Comparison of ENCODE assay signal across 19 cellular contexts in the genomic region with DNA sequence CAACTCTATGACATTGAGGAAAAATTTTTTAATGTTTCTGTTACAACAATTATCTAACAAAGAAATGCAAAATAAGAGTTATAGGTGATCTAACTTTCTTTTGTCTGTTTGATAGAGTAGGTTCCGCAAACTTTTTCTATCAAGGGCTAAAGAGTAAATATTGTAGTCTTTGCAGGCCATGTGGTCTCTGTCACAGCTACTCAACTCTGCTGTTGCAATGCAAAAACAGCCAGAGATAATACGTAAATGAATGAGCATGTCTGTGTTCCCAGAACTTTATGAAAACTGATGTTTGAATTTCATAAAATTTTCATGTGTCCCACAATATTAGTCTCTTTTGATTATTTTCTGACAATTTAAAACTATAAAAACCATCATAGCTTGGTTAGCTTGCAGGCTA.
A peak's percentile ranks its signal among the peaks of the same experiment; 100 is the strongest.
DNase-seq lines count a peak whose midpoint lies in the region; ATAC-seq and TF ChIP-seq lines count a peak whose summit lies in the region.
"Had no signal": no experiment of that assay in that cellular context is flagged by ENCODE, and none has a peak within 500 bp of the region (broad histone marks: within the 10 kb centered on the region; RNA-seq: fewer than 3 reads in every experiment).

No MANE protein-coding gene starts in this region.

- H3K4me3 ChIP-seq in SK-N-SH (ENCODE audit: low read depth in 2 of 2, low read length in 1 of 2) (no peak overlapping the region), adipocyte (ENCODE audit: low read length) (no peak overlapping the region), fibroblast of villous mesenchyme (ENCODE audit: low read depth, low read length) (no peak overlapping the region)
- H3K4me3 ChIP-seq: BLaER1, GM12878, GM23338 had no signal

- no peaks in the 10 kb centered on the region for H3K4me1 Mint-ChIP-seq in stimulated activated naive CD8-positive, alpha-beta T cell treated with anti-CD3 and anti-CD28 coated beads, Interleukin-15, amount 100 ng/mL, for 72 hours
- H3K4me1 Mint-ChIP-seq: CD14-positive monocyte; CD4-positive, alpha-beta memory T cell; GM23338 had no signal

- no peaks in the 10 kb centered on the region; a peak in 1 of 4 replicates for H3K4me1 ChIP-seq in SK-N-SH (ENCODE audit: control insufficient read depth in 1 of 2, insufficient read depth in 2 of 2, low read depth in 1 of 2, low read length in 1 of 2)
- H3K4me1 ChIP-seq in adipocyte (ENCODE audit: control insufficient read depth, insufficient read depth, low read length) = peaks cover 15% of the 10 kb centered on the region

- H3K4me3 Mint-ChIP-seq in stimulated activated naive CD8-positive, alpha-beta T cell treated with anti-CD3 and anti-CD28 coated beads, Interleukin-15, amount 100 ng/mL, for 72 hours = no peak overlapping the region
- H3K4me3 Mint-ChIP-seq: CD14-positive monocyte; CD4-positive, alpha-beta memory T cell; GM23338 had no signal

- TF ChIP-seq CTCF in SK-N-SH (IDR thresholded peaks at IDR 0.05) = no peak
- TF ChIP-seq CTCF in fibroblast of villous mesenchyme (IDR thresholded peaks at IDR 0.05; ENCODE audit: insufficient read depth, low read depth, low read length) = no peak

- CTCF ChIA-PET in SK-N-SH (lab: Yijun Ruan, JAX) = interaction anchor here (0.9 kb wide), 1 partner anchor 91 kb away, joined by 3 read pairs; no protein-coding TSS in a partner anchor

- no peaks in the 10 kb centered on the region for H3K79me2 ChIP-seq in SK-N-SH (ENCODE audit: insufficient read depth)

- H3K36me3 ChIP-seq in SK-N-SH (replicated peaks in 1 of 2; ENCODE audit: control insufficient read depth in 1 of 2, insufficient read depth in 2 of 2, low read length in 1 of 2) (peaks cover 23 to 33% of the 10 kb centered on the region in 2 experiments), adipocyte (ENCODE audit: control insufficient read depth, insufficient read depth, low read length, severe bottlenecking) (peaks cover 40% of the 10 kb centered on the region)

- 91% methylated on average over 2 of the region's 2 CpGs for WGBS in SK-N-SH (ENCODE audit: low lambda C conversion rate)

- H3K9me2 ChIP-seq in SK-N-SH = no peaks in the 10 kb centered on the region

- TF ChIP-seq EP300 in SK-N-SH (IDR thresholded peaks at IDR 0.05; ENCODE audit: borderline replicate concordance in 1 of 2, low read depth in 1 of 2, low read length in 1 of 2) = no peak

- H2AFZ ChIP-seq in SK-N-SH (ENCODE audit: low read depth) = no peak overlapping the region
- H2AFZ ChIP-seq: GM23338 had no signal

- no peak overlapping the region for H3K27ac Mint-ChIP-seq in stimulated activated naive CD8-positive, alpha-beta T cell treated with anti-CD3 and anti-CD28 coated beads, Interleukin-15, amount 100 ng/mL, for 72 hours
- H3K27ac Mint-ChIP-seq: CD14-positive monocyte, GM23338 had no signal

- H3K9ac ChIP-seq in SK-N-SH (no peak overlapping the region), adipocyte (ENCODE audit: low read length) (peak overlapping the region; percentile 17)
- H3K9ac ChIP-seq: BLaER1 had no signal

- no peaks in the 10 kb centered on the region for H3K9me3 ChIP-seq in SK-N-SH
- H3K9me3 ChIP-seq in adipocyte (ENCODE audit: control insufficient read depth, low read length) = no peaks in the 10 kb centered on the region
- H3K9me3 ChIP-seq: BLaER1 had no signal

- POLR2A ChIA-PET in SK-N-SH (lab: Yijun Ruan, JAX) = no interaction called here

- H3F3A ChIP-seq in SK-N-SH (replicated peaks; ENCODE audit: insufficient read depth) = no peaks in the 10 kb centered on the region

- H4K20me1 ChIP-seq in SK-N-SH (ENCODE audit: insufficient read depth) = no peaks in the 10 kb centered on the region
- H4K20me1 ChIP-seq: BLaER1 had no signal

- H3K27me3 ChIP-seq in SK-N-SH (ENCODE audit: insufficient read depth) = no peaks in the 10 kb centered on the region
- no peaks in the 10 kb centered on the region for H3K27me3 ChIP-seq in adipocyte (replicated peaks; ENCODE audit: control insufficient read depth, insufficient read depth, low read length)
- H3K27me3 ChIP-seq: BLaER1 had no signal

- no peak for TF ChIP-seq RAD21 in SK-N-SH (IDR thresholded peaks at IDR 0.05; ENCODE audit: low read length)

- no peak overlapping the region for H3K4me2 ChIP-seq in SK-N-SH
- H3K4me2 ChIP-seq: BLaER1, GM23338 had no signal

- ATAC-seq in SK-N-SH treated with all-trans-retinoic acid at 6 μM for 48 hours (no peak), HG03342 (IDR thresholded peaks at IDR 0.05; ENCODE audit: unreplicated experiment) (no peak)
- ATAC-seq in stimulated activated naive CD8-positive, alpha-beta T cell treated with anti-CD3 and anti-CD28 coated beads, Interleukin-15, amount 100 ng/mL, for 72 hours = no peak
- ATAC-seq: GM12878, GM23338 had no signal

- H3K9me3 Mint-ChIP-seq in stimulated activated naive CD8-positive, alpha-beta T cell treated with anti-CD3 and anti-CD28 coated beads, Interleukin-15, amount 100 ng/mL, for 72 hours = no peaks in the 10 kb centered on the region
- H3K9me3 Mint-ChIP-seq: CD4-positive, alpha-beta memory T cell; GM23338 had no signal

- H3K27me3 Mint-ChIP-seq in stimulated activated naive CD8-positive, alpha-beta T cell treated with anti-CD3 and anti-CD28 coated beads, Interleukin-15, amount 100 ng/mL, for 72 hours = no peaks in the 10 kb centered on the region
- H3K27me3 Mint-ChIP-seq: CD4-positive, alpha-beta memory T cell had no signal

- no peak for DNase-seq in SK-N-SH
- no peak for DNase-seq in adipocyte (ENCODE audit: low read depth)
- peak; percentile 63 for DNase-seq in fibroblast of villous mesenchyme (ENCODE audit: low read depth)
- DNase-seq in stimulated activated CD4-positive, alpha-beta T cell treated with anti-CD3 and anti-CD28 coated beads, Interleukin-2, amount 100 ng/mL, for 48 hours = no peak
- no peak for DNase-seq in stimulated activated naive CD8-positive, alpha-beta T cell treated with anti-CD3 and anti-CD28 coated beads, Interleukin-15, amount 100 ng/mL, for 72 hours
- DNase-seq: Calu3; CD4-positive, alpha-beta memory T cell; DND-41; EL; HCEC 1CT; IMR-90 had no signal

- H3K27ac ChIP-seq in SK-N-SH (ENCODE audit: low read depth in 2 of 2, low read length in 1 of 2) = peak overlapping the region in 1 of 2 experiments; percentile 62; a peak in 2 of 4 replicates
- H3K27ac ChIP-seq: 22Rv1, BLaER1, HL-60 had no signal

TF ChIP-seq in SK-N-SH, 30 proteins besides CTCF, POLR2A, EP300 and RAD21:
- TF ChIP-seq TCF12 (IDR thresholded peaks at IDR 0.05) (no peak), MXI1 (IDR thresholded peaks at IDR 0.05; ENCODE audit: low read depth, low read length) (peak; percentile 72)

TF ChIP-seq in SK-N-SH treated with all-trans-retinoic acid at 6 μM for 48 hours, 23 proteins besides CTCF, POLR2A, EP300 and RAD21 (continues in another document):
- no peak for TF ChIP-seq ESRRG (CRISPR knock-in tag; IDR thresholded peaks at IDR 0.05)
- TF ChIP-seq OSR1 (CRISPR knock-in tag; IDR thresholded peaks at IDR 0.05) = no peak
- TF ChIP-seq, protein P1, sequence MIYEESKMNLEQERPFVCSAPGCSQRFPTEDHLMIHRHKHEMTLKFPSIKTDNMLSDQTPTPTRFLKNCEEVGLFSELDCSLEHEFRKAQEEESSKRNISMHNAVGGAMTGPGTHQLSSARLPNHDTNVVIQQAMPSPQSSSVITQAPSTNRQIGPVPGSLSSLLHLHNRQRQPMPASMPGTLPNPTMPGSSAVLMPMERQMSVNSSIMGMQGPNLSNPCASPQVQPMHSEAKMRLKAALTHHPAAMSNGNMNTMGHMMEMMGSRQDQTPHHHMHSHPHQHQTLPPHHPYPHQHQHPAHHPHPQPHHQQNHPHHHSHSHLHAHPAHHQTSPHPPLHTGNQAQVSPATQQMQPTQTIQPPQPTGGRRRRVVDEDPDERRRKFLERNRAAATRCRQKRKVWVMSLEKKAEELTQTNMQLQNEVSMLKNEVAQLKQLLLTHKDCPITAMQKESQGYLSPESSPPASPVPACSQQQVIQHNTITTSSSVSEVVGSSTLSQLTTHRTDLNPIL (CRISPR knock-in tag; IDR thresholded peaks at IDR 0.05; ENCODE audit: low read depth) = no peak
- TF ChIP-seq RARB (CRISPR knock-in tag; IDR thresholded peaks at IDR 0.05) = no peak
- no peak for TF ChIP-seq ISL1 (CRISPR knock-in tag; IDR thresholded peaks at IDR 0.05)
- TF ChIP-seq, protein P2, sequence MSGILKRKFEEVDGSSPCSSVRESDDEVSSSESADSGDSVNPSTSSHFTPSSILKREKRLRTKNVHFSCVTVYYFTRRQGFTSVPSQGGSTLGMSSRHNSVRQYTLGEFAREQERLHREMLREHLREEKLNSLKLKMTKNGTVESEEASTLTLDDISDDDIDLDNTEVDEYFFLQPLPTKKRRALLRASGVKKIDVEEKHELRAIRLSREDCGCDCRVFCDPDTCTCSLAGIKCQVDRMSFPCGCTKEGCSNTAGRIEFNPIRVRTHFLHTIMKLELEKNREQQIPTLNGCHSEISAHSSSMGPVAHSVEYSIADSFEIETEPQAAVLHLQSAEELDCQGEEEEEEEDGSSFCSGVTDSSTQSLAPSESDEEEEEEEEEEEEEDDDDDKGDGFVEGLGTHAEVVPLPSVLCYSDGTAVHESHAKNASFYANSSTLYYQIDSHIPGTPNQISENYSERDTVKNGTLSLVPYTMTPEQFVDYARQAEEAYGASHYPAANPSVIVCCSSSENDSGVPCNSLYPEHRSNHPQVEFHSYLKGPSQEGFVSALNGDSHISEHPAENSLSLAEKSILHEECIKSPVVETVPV (CRISPR knock-in tag; IDR thresholded peaks at IDR 0.05) = no peak
- no peak for TF ChIP-seq CSDC2 (CRISPR knock-in tag; IDR thresholded peaks at IDR 0.05)
- TF ChIP-seq, protein P3, sequence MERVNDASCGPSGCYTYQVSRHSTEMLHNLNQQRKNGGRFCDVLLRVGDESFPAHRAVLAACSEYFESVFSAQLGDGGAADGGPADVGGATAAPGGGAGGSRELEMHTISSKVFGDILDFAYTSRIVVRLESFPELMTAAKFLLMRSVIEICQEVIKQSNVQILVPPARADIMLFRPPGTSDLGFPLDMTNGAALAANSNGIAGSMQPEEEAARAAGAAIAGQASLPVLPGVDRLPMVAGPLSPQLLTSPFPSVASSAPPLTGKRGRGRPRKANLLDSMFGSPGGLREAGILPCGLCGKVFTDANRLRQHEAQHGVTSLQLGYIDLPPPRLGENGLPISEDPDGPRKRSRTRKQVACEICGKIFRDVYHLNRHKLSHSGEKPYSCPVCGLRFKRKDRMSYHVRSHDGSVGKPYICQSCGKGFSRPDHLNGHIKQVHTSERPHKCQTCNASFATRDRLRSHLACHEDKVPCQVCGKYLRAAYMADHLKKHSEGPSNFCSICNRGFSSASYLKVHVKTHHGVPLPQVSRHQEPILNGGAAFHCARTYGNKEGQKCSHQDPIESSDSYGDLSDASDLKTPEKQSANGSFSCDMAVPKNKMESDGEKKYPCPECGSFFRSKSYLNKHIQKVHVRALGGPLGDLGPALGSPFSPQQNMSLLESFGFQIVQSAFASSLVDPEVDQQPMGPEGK (CRISPR knock-in tag; IDR thresholded peaks at IDR 0.05; ENCODE audit: borderline replicate concordance) = no peak
- TF ChIP-seq ZFP30 (CRISPR knock-in tag; IDR thresholded peaks at IDR 0.05) = no peak
- no peak for TF ChIP-seq TCF4 (CRISPR knock-in tag; IDR thresholded peaks at IDR 0.05; ENCODE audit: borderline replicate concordance)
